18 cellular contexts compared by ENCODE assay signal in the genomic region with DNA sequence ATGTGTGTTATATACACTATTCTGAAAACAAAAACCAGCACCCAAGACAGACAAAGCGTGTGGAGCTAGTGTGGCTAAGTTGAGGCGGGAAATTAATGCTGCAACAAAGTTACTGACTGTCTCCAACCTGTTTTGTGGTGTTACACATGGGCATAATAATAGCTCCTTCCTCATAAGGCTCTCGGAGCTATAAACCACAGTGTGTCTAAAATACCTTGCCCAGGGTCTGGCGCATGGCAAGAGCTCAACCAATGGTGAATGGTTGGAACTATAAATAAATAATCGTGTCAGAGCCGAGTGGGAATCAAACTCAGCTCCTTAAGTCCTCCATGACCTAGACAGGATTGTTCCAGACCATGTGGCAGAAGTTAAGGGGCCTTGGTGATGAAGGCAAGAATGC. TPM values are rescaled to one million over a fixed set of nuclear protein-coding genes. Genes with fewer than 3 reads are reported as not detected.
A peak's percentile ranks its signal among the peaks of the same experiment; 100 is the strongest.
DNase-seq lines count a peak whose midpoint lies in the region; ATAC-seq and TF ChIP-seq lines count a peak whose summit lies in the region.
"Had no signal": no experiment of that assay in that cellular context is flagged by ENCODE, and none has a peak within 500 bp of the region (broad histone marks: within the 10 kb centered on the region; RNA-seq: fewer than 3 reads in every experiment).

No MANE protein-coding gene starts in this region.

- H3K27me3 ChIP-seq in BLaER1 treated with 17β-estradiol and CSF1 and Interleukin-3, amounts not matched to agents 10 nM and 100 nM: no peaks in the 10 kb centered on the region
- H3K27me3 ChIP-seq in OCI-LY3 (ENCODE audit: low read depth, low read length) (no peaks in the 10 kb centered on the region), heart right ventricle (no peaks in the 10 kb centered on the region), mesenchymal stem cell (ENCODE audit: control insufficient read depth in 1 of 2, insufficient read depth in 1 of 2, low read length in 2 of 2) (peaks cover 0 to 34% of the 10 kb centered on the region in 2 experiments), SK-N-SH (ENCODE audit: insufficient read depth) (no peaks in the 10 kb centered on the region; the same call in 1 of the 2 replicates)
- H3K27me3 ChIP-seq: suprapubic skin had no signal

- TF ChIP-seq CTCF in OCI-LY3 (IDR thresholded peaks at IDR 0.05; ENCODE audit: low read depth, low read length) (no peak), heart right ventricle (IDR thresholded peaks at IDR 0.05) (no peak), SK-N-SH (IDR thresholded peaks at IDR 0.05) (no peak)

- no peak overlapping the region for H3K18ac ChIP-seq in mesenchymal stem cell (ENCODE audit: low read depth in 1 of 2, low read length in 2 of 2)

- H3K9me3 Mint-ChIP-seq in activated naive CD4-positive, alpha-beta T cell treated with anti-CD3 and anti-CD28 coated beads, Interleukin-2, amount 10 ng/mL, durations not matched to agents 7 days and 5 days: no peaks in the 10 kb centered on the region
- H3K9me3 Mint-ChIP-seq: CD8-positive, alpha-beta memory T cell had no signal

- intact Hi-C loops in heart right ventricle (cut with DNase I): no loop called here

- H3K27ac Mint-ChIP-seq in activated naive CD4-positive, alpha-beta T cell treated with anti-CD3 and anti-CD28 coated beads, Interleukin-2, amount 10 ng/mL, durations not matched to agents 7 days and 5 days: no peak overlapping the region

- H3K79me1 ChIP-seq in mesenchymal stem cell (replicated peaks; ENCODE audit: low read length, poor library complexity, severe bottlenecking): no peaks in the 10 kb centered on the region

- TF ChIP-seq EP300 in SK-N-SH (IDR thresholded peaks at IDR 0.05; ENCODE audit: borderline replicate concordance in 1 of 2, low read depth in 1 of 2, low read length in 1 of 2): no peak

- no peaks in the 10 kb centered on the region for H3K9me2 ChIP-seq in SK-N-SH

- H2BK5ac ChIP-seq in mesenchymal stem cell (ENCODE audit: low read depth, low read length, poor library complexity, severe bottlenecking): no peak overlapping the region

- WGBS in heart right ventricle, 2 donors: 54 to 62% methylated on average over 6 of the region's 6 CpGs
- WGBS in mesenchymal stem cell: 93% methylated on average over 6 of the region's 6 CpGs
- WGBS in SK-N-SH (ENCODE audit: low lambda C conversion rate): 74% methylated on average over 6 of the region's 6 CpGs

- ATAC-seq in HG03175 (IDR thresholded peaks at IDR 0.05; ENCODE audit: unreplicated experiment) (peak; percentile 38), heart right ventricle (peak; percentile 47 to 92 (median 80))
- ATAC-seq: sciatic nerve had no signal

- H3K27me3 Mint-ChIP-seq in activated naive CD4-positive, alpha-beta T cell treated with anti-CD3 and anti-CD28 coated beads, Interleukin-2, amount 10 ng/mL, durations not matched to agents 7 days and 5 days: no peaks in the 10 kb centered on the region
- H3K27me3 Mint-ChIP-seq: CD8-positive, alpha-beta memory T cell had no signal

- POLR2A ChIA-PET in SK-N-SH (lab: Yijun Ruan, JAX): interaction anchor here (0.8 kb wide), 1 partner anchor 14 kb away, joined by 3 read pairs; no protein-coding TSS in a partner anchor

- H3K9ac ChIP-seq in BLaER1 treated with 17β-estradiol and CSF1 and Interleukin-3, amounts not matched to agents 10 nM and 100 nM: peak overlapping the region in 8 of 11 experiments; percentile 2 to 60 (median 22); a peak in 10 of 22 replicates
- H3K9ac ChIP-seq in OCI-LY3 (ENCODE audit: low read length) (peak overlapping the region; percentile 47; the same call in 1 of the 2 replicates), mesenchymal stem cell (ENCODE audit: low read length) (no peak overlapping the region), SK-N-SH (no peak overlapping the region)

- peaks cover 82 to 100% (median 83%) of the 10 kb centered on the region in 10 experiments for H3K4me1 ChIP-seq in BLaER1 treated with 17β-estradiol and CSF1 and Interleukin-3, amounts not matched to agents 10 nM and 100 nM
- H3K4me1 ChIP-seq in OCI-LY3 (ENCODE audit: low read length) (peaks cover 57% of the 10 kb centered on the region), heart right ventricle (peaks cover 0 to 40% (median 0%) of the 10 kb centered on the region in 9 donors), mesenchymal stem cell (ENCODE audit: control insufficient read depth, insufficient read depth, low read depth, low read length) (no peaks in the 10 kb centered on the region), SK-N-SH (ENCODE audit: control insufficient read depth in 1 of 2, insufficient read depth in 2 of 2, low read depth in 1 of 2, low read length in 1 of 2) (no peaks in the 10 kb centered on the region)

- H3K4me3 Mint-ChIP-seq in activated naive CD4-positive, alpha-beta T cell treated with anti-CD3 and anti-CD28 coated beads, Interleukin-2, amount 10 ng/mL, durations not matched to agents 7 days and 5 days: no peak overlapping the region
- H3K4me3 Mint-ChIP-seq: CD8-positive, alpha-beta memory T cell had no signal

- H4K8ac ChIP-seq in mesenchymal stem cell (ENCODE audit: low read length): no peak overlapping the region

- H3K36me3 ChIP-seq in BLaER1 treated with 17β-estradiol and CSF1 and Interleukin-3, amounts not matched to agents 10 nM and 100 nM: no peaks in the 10 kb centered on the region
- H3K36me3 ChIP-seq in OCI-LY3 (replicated peaks; ENCODE audit: low read depth, low read length): no peaks in the 10 kb centered on the region
- no peaks in the 10 kb centered on the region for H3K36me3 ChIP-seq in heart right ventricle
- H3K36me3 ChIP-seq in mesenchymal stem cell (ENCODE audit: control insufficient read depth in 1 of 2, insufficient read depth in 2 of 2, low read depth in 1 of 2, low read length in 2 of 2): no peaks in the 10 kb centered on the region
- H3K36me3 ChIP-seq in SK-N-SH (replicated peaks in 1 of 2; ENCODE audit: control insufficient read depth in 1 of 2, insufficient read depth in 2 of 2, low read length in 1 of 2): no peaks in the 10 kb centered on the region
- H3K36me3 ChIP-seq: suprapubic skin had no signal

- peak overlapping the region; percentile 40 to 72 (median 66); a peak in 21 of 22 replicates for H3K27ac ChIP-seq in BLaER1 treated with 17β-estradiol and CSF1 and Interleukin-3, amounts not matched to agents 10 nM and 100 nM
- H3K27ac ChIP-seq in OCI-LY3 (ENCODE audit: low read length): peak overlapping the region; percentile 75
- H3K27ac ChIP-seq in heart right ventricle: peak overlapping the region in 4 of 10 donors; percentile 7 to 31 (median 20)
- no peak overlapping the region for H3K27ac ChIP-seq in mesenchymal stem cell (ENCODE audit: low read length, poor library complexity, severe bottlenecking)
- no peak overlapping the region for H3K27ac ChIP-seq in SK-N-SH (ENCODE audit: low read depth in 2 of 2, low read length in 1 of 2)
- H3K27ac ChIP-seq: RWPE1, suprapubic skin had no signal

- no peak overlapping the region for H3K23ac ChIP-seq in mesenchymal stem cell (ENCODE audit: low read length in 2 of 2)

- H2BK12ac ChIP-seq in mesenchymal stem cell (ENCODE audit: low read length in 2 of 2): no peak overlapping the region

- CTCF ChIA-PET in SK-N-SH (lab: Yijun Ruan, JAX): interaction anchor here (1.0 to 1.5 kb wide), 3 partner anchors 9 to 26 kb away, joined by 4 to 5 read pairs (median 4); no protein-coding TSS in a partner anchor
- CTCF ChIA-PET in activated naive CD4-positive, alpha-beta T cell treated with anti-CD3 and anti-CD28 coated beads, Interleukin-2, amount 10 ng/mL, durations not matched to agents 7 days and 5 days (lab: Charles Lee): interaction anchor here (0.9 to 1.7 kb wide), 2 partner anchors 9 to 44 kb away, joined by 3 to 5 read pairs; no protein-coding TSS in a partner anchor

- peak overlapping the region; percentile 48 for H2AFZ ChIP-seq in OCI-LY3 (ENCODE audit: low read depth, low read length)
- no peak overlapping the region for H2AFZ ChIP-seq in mesenchymal stem cell (ENCODE audit: low read depth, low read length)
- no peak overlapping the region for H2AFZ ChIP-seq in SK-N-SH (ENCODE audit: low read depth)

- peak overlapping the region; percentile 60 to 83 (median 69) for H3K4me2 ChIP-seq in BLaER1 treated with 17β-estradiol and CSF1 and Interleukin-3, amounts not matched to agents 10 nM and 100 nM
- H3K4me2 ChIP-seq in OCI-LY3 (ENCODE audit: low read length) (peak overlapping the region; percentile 36), mesenchymal stem cell (ENCODE audit: low read length, poor library complexity, severe bottlenecking) (no peak overlapping the region), SK-N-SH (no peak overlapping the region)

- no peak overlapping the region for H2BK120ac ChIP-seq in mesenchymal stem cell (ENCODE audit: low read depth, low read length)

- peak in 1 of 2 donors; percentile 20 for DNase-seq in heart right ventricle
- no peak for DNase-seq in mesenchymal stem cell
- DNase-seq in stimulated activated CD4-positive, alpha-beta T cell treated with anti-CD3 and anti-CD28 coated beads, Interleukin-12 subunit alpha, Interleukin-12 subunit beta, amount 100 ng/mL, for 4 hours: no peak
- no peak for DNase-seq in SK-N-SH
- DNase-seq in activated naive CD4-positive, alpha-beta T cell treated with anti-CD3 and anti-CD28 coated beads, Interleukin-2, amount 10 ng/mL, durations not matched to agents 7 days and 5 days: no peak
- DNase-seq: activated CD8-positive, alpha-beta memory T cell treated with anti-CD3 and anti-CD28 coated beads, Interleukin-2, amount 50 U/mL, for 4 hours; activated gamma-delta T cell treated with Interleukin-2 at 50 U/mL for 16 hours; aorta; CD8-positive, alpha-beta memory T cell; hypothalamus; NCI-H1417; NCI-H82 had no signal

- no peaks in the 10 kb centered on the region for H3K79me2 ChIP-seq in OCI-LY3 (ENCODE audit: low read length)
- H3K79me2 ChIP-seq in SK-N-SH (ENCODE audit: insufficient read depth): no peaks in the 10 kb centered on the region

- H4K20me1 ChIP-seq in BLaER1 treated with 17β-estradiol and CSF1 and Interleukin-3, amounts not matched to agents 10 nM and 100 nM: no peaks in the 10 kb centered on the region
- H4K20me1 ChIP-seq in OCI-LY3 (ENCODE audit: insufficient read depth, low read length) (no peaks in the 10 kb centered on the region), SK-N-SH (ENCODE audit: insufficient read depth) (no peaks in the 10 kb centered on the region)

- no peaks in the 10 kb centered on the region for H3K36me3 Mint-ChIP-seq in activated naive CD4-positive, alpha-beta T cell treated with anti-CD3 and anti-CD28 coated beads, Interleukin-2, amount 10 ng/mL, durations not matched to agents 7 days and 5 days
- H3K36me3 Mint-ChIP-seq: CD8-positive, alpha-beta memory T cell had no signal

- H3K14ac ChIP-seq in mesenchymal stem cell (ENCODE audit: low read length in 2 of 2): no peak overlapping the region

- no peak overlapping the region for H4K91ac ChIP-seq in mesenchymal stem cell (ENCODE audit: low read length)

- no peak overlapping the region for H3K4me3 ChIP-seq in BLaER1 treated with 17β-estradiol and CSF1 and Interleukin-3, amounts not matched to agents 10 nM and 100 nM
- H3K4me3 ChIP-seq in OCI-LY3 (ENCODE audit: low read length): peak overlapping the region; percentile 2; the same call in 1 of the 2 replicates
- H3K4me3 ChIP-seq in heart right ventricle: no peak overlapping the region
- H3K4me3 ChIP-seq in mesenchymal stem cell (ENCODE audit: insufficient read depth in 1 of 2, low read depth in 1 of 2, low read length in 2 of 2): no peak overlapping the region
- H3K4me3 ChIP-seq in SK-N-SH (ENCODE audit: low read depth in 2 of 2, low read length in 1 of 2): no peak overlapping the region
- H3K4me3 ChIP-seq: suprapubic skin had no signal

- H2AK5ac ChIP-seq in mesenchymal stem cell (ENCODE audit: low read length, severe bottlenecking): no peak overlapping the region

- H3F3A ChIP-seq in SK-N-SH (replicated peaks; ENCODE audit: insufficient read depth): no peaks in the 10 kb centered on the region

- H3K4ac ChIP-seq in mesenchymal stem cell (ENCODE audit: low read depth in 1 of 2, low read length in 2 of 2): no peak overlapping the region

- TF ChIP-seq RAD21 in SK-N-SH (IDR thresholded peaks at IDR 0.05; ENCODE audit: low read length): no peak

- H3K4me1 Mint-ChIP-seq in activated naive CD4-positive, alpha-beta T cell treated with anti-CD3 and anti-CD28 coated beads, Interleukin-2, amount 10 ng/mL, durations not matched to agents 7 days and 5 days: peaks cover 32% of the 10 kb centered on the region

- no peak overlapping the region for H2BK15ac ChIP-seq in mesenchymal stem cell (ENCODE audit: low read depth, poor library complexity, severe bottlenecking)

- peaks cover 0 to 5% (median 0%) of the 10 kb centered on the region in 11 experiments; a peak in 3 of 22 replicates for H3K9me3 ChIP-seq in BLaER1 treated with 17β-estradiol and CSF1 and Interleukin-3, amounts not matched to agents 10 nM and 100 nM (replicated peaks in 1 of 11)
- H3K9me3 ChIP-seq in OCI-LY3 (ENCODE audit: insufficient read depth, low read length): no peaks in the 10 kb centered on the region
- H3K9me3 ChIP-seq in heart right ventricle: no peaks in the 10 kb centered on the region
- no peaks in the 10 kb centered on the region for H3K9me3 ChIP-seq in mesenchymal stem cell (ENCODE audit: control insufficient read depth, low read length)
- H3K9me3 ChIP-seq in SK-N-SH: no peaks in the 10 kb centered on the region
- H3K9me3 ChIP-seq: suprapubic skin had no signal

RNA-seq across cellular contexts. Expression of a gene that starts 35.9 kb away (rescaled TPM):
- total RNA-seq in heart right ventricle: 100 to 1,000 TPM in 5 of 10 donors, 10 to 100 TPM in 5; 58.8 to 300 (median 104) TPM
- polyA plus RNA-seq in heart right ventricle: 10 to 100 TPM; 25.7 to 40.5 TPM
- 34.8 TPM for polyA plus RNA-seq in mesenchymal stem cell (2013, experiment 1 of 2)
- polyA plus RNA-seq in mesenchymal stem cell (2013, experiment 2 of 2): 37.0 TPM
- polyA plus RNA-seq in SK-N-SH (2012; rRNA removed): 35.0 and 53.5 TPM in 2 replicates
- 57.0 and 58.6 TPM in 2 replicates for polyA plus RNA-seq in SK-N-SH (2012; cell fraction: cytosol; rRNA removed)
- polyA plus RNA-seq in SK-N-SH (2012; cell fraction: nucleus; rRNA removed): 18.8 and 46.6 TPM in 2 replicates

Comparison
In these comparisons a context has a peak if more than half of its experiments do, and no peak if none do; other contexts are left out.
1. H3K27ac ChIP-seq: peak in BLaER1 treated with 17β-estradiol and CSF1 and Interleukin-3, amounts not matched to agents 10 nM and 100 nM (11 of 11) and OCI-LY3 (single experiment); none in mesenchymal stem cell (single experiment) and SK-N-SH (0 of 2).
2. H3K4me2 ChIP-seq: peak in BLaER1 treated with 17β-estradiol and CSF1 and Interleukin-3, amounts not matched to agents 10 nM and 100 nM (11 of 11) and OCI-LY3 (single experiment); none in mesenchymal stem cell (single experiment) and SK-N-SH (single experiment).
3. H3K9ac ChIP-seq: peak in BLaER1 treated with 17β-estradiol and CSF1 and Interleukin-3, amounts not matched to agents 10 nM and 100 nM (8 of 11) and OCI-LY3 (single experiment); none in mesenchymal stem cell (single experiment) and SK-N-SH (single experiment).